In genomic region chr14:32202468-32202865, GRCh38 we compare ENCODE assay signal across 8 cellular contexts. TPM values are rescaled to one million over a fixed set of nuclear protein-coding genes. Genes with fewer than 3 reads are reported as not detected.
DNase-seq lines count a peak whose midpoint lies in the region; ATAC-seq and TF ChIP-seq lines count a peak whose summit lies in the region.

No MANE protein-coding gene starts in this region.

- peaks cover 18% of the 10 kb centered on the region for H3K4me1 Mint-ChIP-seq in progenitor cell of endocrine pancreas (ENCODE audit: low read depth)

- H3K9me3 Mint-ChIP-seq in progenitor cell of endocrine pancreas (ENCODE audit: low read depth): no peaks in the 10 kb centered on the region

- no peak for TF ChIP-seq POLR2A in GM18505 (IDR thresholded peaks at IDR 0.05; ENCODE audit: borderline replicate concordance, extremely low read depth, insufficient read depth, insufficient read length)

- H3K4me2 ChIP-seq in fibroblast of lung (ENCODE audit: extremely low read depth, insufficient read depth, low read length): peak overlapping the region; percentile 97

- H3K27me3 ChIP-seq in right atrium auricular region (no peaks in the 10 kb centered on the region), fibroblast of lung (ENCODE audit: control insufficient read depth, insufficient read depth, low read length) (peaks cover 2% of the 10 kb centered on the region)

- no peaks in the 10 kb centered on the region for H4K20me1 ChIP-seq in fibroblast of lung (ENCODE audit: control insufficient read depth, extremely low read depth, insufficient read depth, low read length)

- DNase-seq in right atrium auricular region (ENCODE audit: low spot score): no peak
- no peak for DNase-seq in cardiac septum (ENCODE audit: low spot score)
- DNase-seq in fibroblast of lung (ENCODE audit: low read depth in 2 of 2): peak in 1 of 2 donors; percentile 57
- DNase-seq in progenitor cell of endocrine pancreas (ENCODE audit: low spot score, unreplicated experiment): no peak
- no peak for DNase-seq in NCI-H2081 treated with DMSO at 0.1 percent for 48 hours (lab: John Stamatoyannopoulos, UW)

- H3K4me1 ChIP-seq in right atrium auricular region (peaks cover 0 to 12% of the 10 kb centered on the region in 2 donors), fibroblast of lung (ENCODE audit: control insufficient read depth, extremely low read depth, insufficient read depth, low read length) (no peaks in the 10 kb centered on the region)

- no peaks in the 10 kb centered on the region for H3K36me3 ChIP-seq in right atrium auricular region
- no peaks in the 10 kb centered on the region for H3K36me3 ChIP-seq in fibroblast of lung (ENCODE audit: control insufficient read depth, insufficient read depth, low read length)

- H3K79me2 ChIP-seq in fibroblast of lung (ENCODE audit: control insufficient read depth, insufficient read depth, low read length): no peaks in the 10 kb centered on the region

- no peaks in the 10 kb centered on the region for H3K36me3 Mint-ChIP-seq in progenitor cell of endocrine pancreas (ENCODE audit: insufficient read depth)

- peak overlapping the region; percentile 86 for H3K4me3 Mint-ChIP-seq in progenitor cell of endocrine pancreas (ENCODE audit: low read depth)

- H3K4me3 ChIP-seq in right atrium auricular region (peak overlapping the region; percentile 59 to 66), fibroblast of lung (replicated peaks in 1 of 4; ENCODE audit: control extremely low read depth in 1 of 4, insufficient read depth in 1 of 4, low read depth in 3 of 4, low read length in 4 of 4) (peak overlapping the region in 3 of 4 experiments; percentile 54 to 83 (median 63))

- intact Hi-C loops in cardiac septum (cut with DNase I): loop anchor here (5.0 kb wide), 1 partner anchor 50 kb away; no protein-coding TSS in a partner anchor

- H3K9me3 ChIP-seq in right atrium auricular region: no peaks in the 10 kb centered on the region
- H3K9me3 ChIP-seq in fibroblast of lung (ENCODE audit: control insufficient read depth, insufficient read depth, low read depth, low read length): no peaks in the 10 kb centered on the region

- H3K27me3 Mint-ChIP-seq in progenitor cell of endocrine pancreas: no peaks in the 10 kb centered on the region

- no peak for TF ChIP-seq CTCF in right atrium auricular region (IDR thresholded peaks at IDR 0.05)
- TF ChIP-seq CTCF in fibroblast of lung (conservative IDR thresholded peaks at IDR 0.05 in 1 of 2, IDR thresholded peaks at IDR 0.05 in 1 of 2; ENCODE audit: low read depth in 1 of 2, low read length in 2 of 2): no peak
- no peak for TF ChIP-seq CTCF in progenitor cell of endocrine pancreas (IDR thresholded peaks at IDR 0.05; ENCODE audit: unreplicated experiment)

- peak overlapping the region; percentile 88 to 94 for H3K27ac ChIP-seq in right atrium auricular region
- no peak overlapping the region for H3K27ac ChIP-seq in fibroblast of lung (ENCODE audit: insufficient read depth, low read length)

- ATAC-seq in SK-N-SH treated with all-trans-retinoic acid at 6 μM for 48 hours (peak; percentile 21), GM21390 (IDR thresholded peaks at IDR 0.05; ENCODE audit: unreplicated experiment) (no peak), GM18505 (IDR thresholded peaks at IDR 0.05; ENCODE audit: unreplicated experiment) (no peak)

- H3K27ac Mint-ChIP-seq in progenitor cell of endocrine pancreas: peak overlapping the region; percentile 100

- H3K9ac ChIP-seq in fibroblast of lung (ENCODE audit: insufficient read depth, low read length): no peak overlapping the region

- no peak overlapping the region for H2AFZ ChIP-seq in fibroblast of lung (ENCODE audit: low read length)

TF ChIP-seq in SK-N-SH treated with all-trans-retinoic acid at 6 μM for 48 hours, 23 proteins besides CTCF, POLR2A, EP300 and RAD21:
- TF ChIP-seq ZFP30 (CRISPR knock-in tag; IDR thresholded peaks at IDR 0.05) (no peak), BACH2 (CRISPR knock-in tag; IDR thresholded peaks at IDR 0.05; ENCODE audit: borderline replicate concordance) (no peak), ARNTL (CRISPR knock-in tag; IDR thresholded peaks at IDR 0.05; ENCODE audit: borderline replicate concordance, low read depth) (no peak), TSHZ2 (CRISPR knock-in tag; IDR thresholded peaks at IDR 0.05) (no peak)

RNA-seq across cellular contexts. Expression of gene RNU6-8, which starts 0.6 kb away (rescaled TPM):
- not detected for total RNA-seq in right atrium auricular region
- total RNA-seq in cardiac septum: not detected
- total RNA-seq in fibroblast of lung: not detected in 2 replicates
- not detected in 2 replicates for polyA plus RNA-seq in fibroblast of lung
- polyA plus RNA-seq in fibroblast of lung (2012): not detected in 2 replicates
- polyA minus RNA-seq in fibroblast of lung (ENCODE audit: low replicate concordance): not detected in 2 replicates
- total RNA-seq in progenitor cell of endocrine pancreas: not detected in 2 replicates

RNA-seq across cellular contexts. Expression of gene RNU6-7, which starts 0.6 kb away (rescaled TPM):
- total RNA-seq in right atrium auricular region (not detected), cardiac septum (not detected), fibroblast of lung (not detected in 2 replicates), progenitor cell of endocrine pancreas (not detected in 2 replicates)
- not detected in 2 replicates for polyA plus RNA-seq in fibroblast of lung
- polyA plus RNA-seq in fibroblast of lung (2012): not detected in 2 replicates
- not detected in 2 replicates for polyA minus RNA-seq in fibroblast of lung (ENCODE audit: low replicate concordance)
